ENCODE assay signal across 8 cellular contexts in the genomic region with DNA sequence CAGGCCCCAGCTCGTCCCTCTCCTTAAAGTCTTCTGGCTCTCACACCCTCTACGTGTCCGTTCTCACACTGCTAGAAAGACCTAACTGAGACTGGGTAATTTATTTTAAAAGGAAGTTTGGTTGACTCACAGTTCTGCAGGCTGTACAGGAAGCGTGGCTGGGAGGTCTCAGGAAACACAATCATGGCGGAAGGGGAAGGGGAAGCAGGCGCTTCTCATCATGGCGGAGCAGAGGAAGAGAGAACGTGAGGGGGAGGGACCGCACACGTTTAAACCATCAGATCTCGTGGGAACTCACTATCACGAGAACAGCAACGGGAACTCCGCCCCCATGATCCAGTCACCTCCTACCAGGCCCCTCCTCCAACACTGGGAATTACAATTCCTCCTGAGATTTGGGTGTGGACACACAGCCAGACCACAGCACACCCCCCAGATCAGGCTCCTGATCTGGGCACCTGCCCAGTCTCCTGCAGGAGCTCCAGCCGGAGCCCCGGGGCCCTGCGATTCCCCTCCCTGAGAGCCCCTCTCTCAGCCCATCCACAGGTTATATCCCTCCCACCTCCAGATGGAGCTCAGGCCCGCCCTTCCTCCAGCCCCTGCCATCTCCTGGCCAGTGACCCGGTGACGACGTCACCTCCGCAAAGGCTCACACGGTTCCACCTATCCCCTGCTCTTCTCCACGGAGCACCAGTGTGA.
DNase-seq lines count a peak whose midpoint lies in the region; ATAC-seq and TF ChIP-seq lines count a peak whose summit lies in the region.

No MANE protein-coding gene starts in this region.

- H3K9me3 ChIP-seq in Karpas-422 (ENCODE audit: low read length) (no peaks in the 10 kb centered on the region), mammary epithelial cell (replicated peaks; ENCODE audit: insufficient read depth, low read length) (peaks cover 46% of the 10 kb centered on the region)

- H3K79me2 ChIP-seq in Karpas-422 (ENCODE audit: low read length) = peaks cover 42% of the 10 kb centered on the region
- no peaks in the 10 kb centered on the region for H3K79me2 ChIP-seq in mammary epithelial cell (ENCODE audit: insufficient read depth, low read length)

- H3K27me3 ChIP-seq in Karpas-422 (ENCODE audit: low read length) (no peaks in the 10 kb centered on the region), mammary epithelial cell (ENCODE audit: insufficient read depth, low read length) (no peaks in the 10 kb centered on the region)

- H4K20me1 ChIP-seq in Karpas-422 (ENCODE audit: insufficient read depth, low read depth, low read length) (peaks cover 23% of the 10 kb centered on the region), mammary epithelial cell (ENCODE audit: insufficient read depth, low read length) (no peaks in the 10 kb centered on the region)

- H3K36me3 ChIP-seq in Karpas-422 (ENCODE audit: insufficient read depth, low read length) (peaks cover 40% of the 10 kb centered on the region), mammary epithelial cell (ENCODE audit: insufficient read depth, low read length) (no peaks in the 10 kb centered on the region)

- H2AFZ ChIP-seq in Karpas-422 (ENCODE audit: low read length) = peak overlapping the region; percentile 10; the same call in 1 of the 2 replicates
- H2AFZ ChIP-seq in mammary epithelial cell (ENCODE audit: low read depth, low read length) = no peak overlapping the region

- no peaks in the 10 kb centered on the region for H3K9me2 ChIP-seq in Karpas-422 (replicated peaks; ENCODE audit: insufficient read depth, low read length)

- no peak for TF ChIP-seq CTCF in mammary epithelial cell (conservative IDR thresholded peaks at IDR 0.05 in 1 of 2, IDR thresholded peaks at IDR 0.05 in 1 of 2; ENCODE audit: extremely low read depth in 1 of 2, insufficient read depth in 1 of 2, low read depth in 1 of 2, low read length in 2 of 2)

- H3K4me1 ChIP-seq in Karpas-422 (ENCODE audit: low read length) (peaks cover 31% of the 10 kb centered on the region), mammary epithelial cell (ENCODE audit: insufficient read depth, low read length) (no peaks in the 10 kb centered on the region)

- dilution Hi-C loops in mammary epithelial cell (cut with HindIII; ENCODE audit: low sequenced_read_pairs) = no loop called here

- peak overlapping the region; percentile 97 for H3K4me3 ChIP-seq in Karpas-422 (ENCODE audit: low read length)
- no peak overlapping the region for H3K4me3 ChIP-seq in mammary epithelial cell (replicated peaks in 1 of 3; ENCODE audit: insufficient read depth in 1 of 3, low read depth in 2 of 3, low read length in 3 of 3)

- peak; percentile 96 for DNase-seq in Karpas-422
- DNase-seq in activated CD4-positive, alpha-beta T cell treated with anti-CD3 and anti-CD28 coated beads, Interleukin-2, amount 50 U/mL, for 48 hours = peak; percentile 78 to 82
- DNase-seq in germinal center (ENCODE audit: low spot score) = peak; percentile 74
- DNase-seq in stimulated activated CD4-positive, alpha-beta T cell treated with anti-CD3 and anti-CD28 coated beads, Interleukin-1b, Interleukin-23, amount 100 ng/mL, for 48 hours = peak; percentile 80
- DNase-seq in NCI-H2196 treated with DMSO at 0.1 percent for 48 hours (lab: John Stamatoyannopoulos, UW; ENCODE audit: unreplicated experiment) = no peak
- DNase-seq in NCI-H1436 treated with DMSO at 0.1 percent for 48 hours (lab: John Stamatoyannopoulos, UW) = no peak
- no peak for DNase-seq in mammary epithelial cell

- H3K27ac ChIP-seq in Karpas-422 (ENCODE audit: low read length) = peak overlapping the region; percentile 89
- H3K27ac ChIP-seq in mammary epithelial cell (ENCODE audit: insufficient read depth, low read depth, low read length) = no peak overlapping the region

- H3K4me2 ChIP-seq in Karpas-422 (ENCODE audit: low read depth, low read length, poor library complexity, severe bottlenecking) = peak overlapping the region; percentile 96
- no peak overlapping the region for H3K4me2 ChIP-seq in mammary epithelial cell (ENCODE audit: insufficient read depth, low read depth, low read length)

- in situ Hi-C loops in mammary epithelial cell (cut with MboI; ENCODE audit: low sequenced_read_pairs in 2 of 2) = no loop called here

- no TSS peak for BruUV-seq in mammary epithelial cell (replicated peaks; lab: Mats Ljungman, UMichigan)

- WGBS in mammary epithelial cell (ENCODE audit: low coverage, missing lambda C conversion rate) = 73% methylated on average over 16 of the region's 24 CpGs

- ATAC-seq in GM18909 (IDR thresholded peaks at IDR 0.05; ENCODE audit: poor library complexity, unreplicated experiment) = peak; percentile 61

- peak overlapping the region; percentile 99 for H3K9ac ChIP-seq in Karpas-422 (ENCODE audit: low read length)
- H3K9ac ChIP-seq in mammary epithelial cell (ENCODE audit: insufficient read depth, low read length) = no peak overlapping the region

- CTCF ChIA-PET in mammary epithelial cell (lab: Charles Lee; ENCODE audit: low non-redundant PET) = no interaction called here

- intact Hi-C loops in mammary epithelial cell (cut with micrococcal nuclease) = no loop called here

Comparison
In these comparisons a context has a peak if more than half of its experiments do, and no peak if none do; other contexts are left out.
1. DNase-seq: peak in Karpas-422 (single experiment), activated CD4-positive, alpha-beta T cell treated with anti-CD3 and anti-CD28 coated beads, Interleukin-2, amount 50 U/mL, for 48 hours (2 of 2), germinal center (single experiment) and stimulated activated CD4-positive, alpha-beta T cell treated with anti-CD3 and anti-CD28 coated beads, Interleukin-1b, Interleukin-23, amount 100 ng/mL, for 48 hours (single experiment); none in NCI-H2196 treated with DMSO at 0.1 percent for 48 hours (single experiment), NCI-H1436 treated with DMSO at 0.1 percent for 48 hours (single experiment) and mammary epithelial cell (single experiment).